Comparison of ENCODE assay signal across 1 cellular context in the genomic region with DNA sequence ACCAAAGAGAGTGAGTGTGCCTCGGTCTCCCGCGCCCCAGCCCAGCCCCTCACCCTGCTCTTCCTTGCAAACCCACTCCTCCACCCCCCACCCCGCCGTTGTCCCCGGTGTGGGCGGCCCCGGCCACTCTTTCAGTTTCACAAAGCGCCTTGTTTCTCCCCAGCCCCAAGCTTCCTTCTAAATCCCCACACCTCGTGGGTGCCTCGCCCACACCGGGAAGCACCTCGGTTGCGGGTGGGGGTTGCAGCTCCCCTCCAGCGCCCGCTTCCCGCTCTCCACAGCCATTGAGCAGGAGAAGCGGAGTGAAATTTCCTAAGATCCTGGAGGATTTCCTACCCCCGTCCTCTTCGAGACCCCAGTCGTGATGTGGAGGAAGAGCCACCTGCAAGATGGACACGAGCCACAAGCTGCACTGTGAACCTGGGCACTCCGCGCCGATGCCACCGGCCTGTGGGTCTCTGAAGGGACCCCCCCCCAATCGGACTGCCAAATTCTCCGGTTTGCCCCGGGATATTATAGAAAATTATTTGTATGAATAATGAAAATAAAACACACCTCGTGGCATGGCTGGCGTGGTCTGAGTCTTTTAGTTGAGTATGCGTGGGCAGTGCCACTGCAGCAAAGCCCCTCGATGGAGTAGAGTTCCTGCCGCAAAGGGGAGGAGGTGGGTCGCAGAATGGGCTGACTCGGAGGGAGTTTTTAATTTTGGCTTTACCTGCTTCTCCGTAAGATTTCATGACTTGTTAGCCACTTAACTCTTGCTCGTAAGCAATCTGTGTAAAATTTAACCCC.
TF ChIP-seq lines count a peak whose summit lies in the region.

No MANE protein-coding gene starts in this region.

TF ChIP-seq in K562, 482 proteins besides CTCF, POLR2A, EP300 and RAD21 (continued from another document):
- TF ChIP-seq ZNF324 (CRISPR knock-in tag; IDR thresholded peaks at IDR 0.05) (no peak), ZBED1 (IDR thresholded peaks at IDR 0.05) (no peak), DMBX1 (CRISPR knock-in tag; IDR thresholded peaks at IDR 0.05; ENCODE audit: borderline replicate concordance) (no peak), ZNF830 (CRISPR knock-in tag; IDR thresholded peaks at IDR 0.05) (no peak), PHF20 (IDR thresholded peaks at IDR 0.05; ENCODE audit: partially characterized antibody) (no peak), HOXB6 (CRISPR knock-in tag; IDR thresholded peaks at IDR 0.05; ENCODE audit: borderline replicate concordance) (no peak)
- TF ChIP-seq, protein P1, sequence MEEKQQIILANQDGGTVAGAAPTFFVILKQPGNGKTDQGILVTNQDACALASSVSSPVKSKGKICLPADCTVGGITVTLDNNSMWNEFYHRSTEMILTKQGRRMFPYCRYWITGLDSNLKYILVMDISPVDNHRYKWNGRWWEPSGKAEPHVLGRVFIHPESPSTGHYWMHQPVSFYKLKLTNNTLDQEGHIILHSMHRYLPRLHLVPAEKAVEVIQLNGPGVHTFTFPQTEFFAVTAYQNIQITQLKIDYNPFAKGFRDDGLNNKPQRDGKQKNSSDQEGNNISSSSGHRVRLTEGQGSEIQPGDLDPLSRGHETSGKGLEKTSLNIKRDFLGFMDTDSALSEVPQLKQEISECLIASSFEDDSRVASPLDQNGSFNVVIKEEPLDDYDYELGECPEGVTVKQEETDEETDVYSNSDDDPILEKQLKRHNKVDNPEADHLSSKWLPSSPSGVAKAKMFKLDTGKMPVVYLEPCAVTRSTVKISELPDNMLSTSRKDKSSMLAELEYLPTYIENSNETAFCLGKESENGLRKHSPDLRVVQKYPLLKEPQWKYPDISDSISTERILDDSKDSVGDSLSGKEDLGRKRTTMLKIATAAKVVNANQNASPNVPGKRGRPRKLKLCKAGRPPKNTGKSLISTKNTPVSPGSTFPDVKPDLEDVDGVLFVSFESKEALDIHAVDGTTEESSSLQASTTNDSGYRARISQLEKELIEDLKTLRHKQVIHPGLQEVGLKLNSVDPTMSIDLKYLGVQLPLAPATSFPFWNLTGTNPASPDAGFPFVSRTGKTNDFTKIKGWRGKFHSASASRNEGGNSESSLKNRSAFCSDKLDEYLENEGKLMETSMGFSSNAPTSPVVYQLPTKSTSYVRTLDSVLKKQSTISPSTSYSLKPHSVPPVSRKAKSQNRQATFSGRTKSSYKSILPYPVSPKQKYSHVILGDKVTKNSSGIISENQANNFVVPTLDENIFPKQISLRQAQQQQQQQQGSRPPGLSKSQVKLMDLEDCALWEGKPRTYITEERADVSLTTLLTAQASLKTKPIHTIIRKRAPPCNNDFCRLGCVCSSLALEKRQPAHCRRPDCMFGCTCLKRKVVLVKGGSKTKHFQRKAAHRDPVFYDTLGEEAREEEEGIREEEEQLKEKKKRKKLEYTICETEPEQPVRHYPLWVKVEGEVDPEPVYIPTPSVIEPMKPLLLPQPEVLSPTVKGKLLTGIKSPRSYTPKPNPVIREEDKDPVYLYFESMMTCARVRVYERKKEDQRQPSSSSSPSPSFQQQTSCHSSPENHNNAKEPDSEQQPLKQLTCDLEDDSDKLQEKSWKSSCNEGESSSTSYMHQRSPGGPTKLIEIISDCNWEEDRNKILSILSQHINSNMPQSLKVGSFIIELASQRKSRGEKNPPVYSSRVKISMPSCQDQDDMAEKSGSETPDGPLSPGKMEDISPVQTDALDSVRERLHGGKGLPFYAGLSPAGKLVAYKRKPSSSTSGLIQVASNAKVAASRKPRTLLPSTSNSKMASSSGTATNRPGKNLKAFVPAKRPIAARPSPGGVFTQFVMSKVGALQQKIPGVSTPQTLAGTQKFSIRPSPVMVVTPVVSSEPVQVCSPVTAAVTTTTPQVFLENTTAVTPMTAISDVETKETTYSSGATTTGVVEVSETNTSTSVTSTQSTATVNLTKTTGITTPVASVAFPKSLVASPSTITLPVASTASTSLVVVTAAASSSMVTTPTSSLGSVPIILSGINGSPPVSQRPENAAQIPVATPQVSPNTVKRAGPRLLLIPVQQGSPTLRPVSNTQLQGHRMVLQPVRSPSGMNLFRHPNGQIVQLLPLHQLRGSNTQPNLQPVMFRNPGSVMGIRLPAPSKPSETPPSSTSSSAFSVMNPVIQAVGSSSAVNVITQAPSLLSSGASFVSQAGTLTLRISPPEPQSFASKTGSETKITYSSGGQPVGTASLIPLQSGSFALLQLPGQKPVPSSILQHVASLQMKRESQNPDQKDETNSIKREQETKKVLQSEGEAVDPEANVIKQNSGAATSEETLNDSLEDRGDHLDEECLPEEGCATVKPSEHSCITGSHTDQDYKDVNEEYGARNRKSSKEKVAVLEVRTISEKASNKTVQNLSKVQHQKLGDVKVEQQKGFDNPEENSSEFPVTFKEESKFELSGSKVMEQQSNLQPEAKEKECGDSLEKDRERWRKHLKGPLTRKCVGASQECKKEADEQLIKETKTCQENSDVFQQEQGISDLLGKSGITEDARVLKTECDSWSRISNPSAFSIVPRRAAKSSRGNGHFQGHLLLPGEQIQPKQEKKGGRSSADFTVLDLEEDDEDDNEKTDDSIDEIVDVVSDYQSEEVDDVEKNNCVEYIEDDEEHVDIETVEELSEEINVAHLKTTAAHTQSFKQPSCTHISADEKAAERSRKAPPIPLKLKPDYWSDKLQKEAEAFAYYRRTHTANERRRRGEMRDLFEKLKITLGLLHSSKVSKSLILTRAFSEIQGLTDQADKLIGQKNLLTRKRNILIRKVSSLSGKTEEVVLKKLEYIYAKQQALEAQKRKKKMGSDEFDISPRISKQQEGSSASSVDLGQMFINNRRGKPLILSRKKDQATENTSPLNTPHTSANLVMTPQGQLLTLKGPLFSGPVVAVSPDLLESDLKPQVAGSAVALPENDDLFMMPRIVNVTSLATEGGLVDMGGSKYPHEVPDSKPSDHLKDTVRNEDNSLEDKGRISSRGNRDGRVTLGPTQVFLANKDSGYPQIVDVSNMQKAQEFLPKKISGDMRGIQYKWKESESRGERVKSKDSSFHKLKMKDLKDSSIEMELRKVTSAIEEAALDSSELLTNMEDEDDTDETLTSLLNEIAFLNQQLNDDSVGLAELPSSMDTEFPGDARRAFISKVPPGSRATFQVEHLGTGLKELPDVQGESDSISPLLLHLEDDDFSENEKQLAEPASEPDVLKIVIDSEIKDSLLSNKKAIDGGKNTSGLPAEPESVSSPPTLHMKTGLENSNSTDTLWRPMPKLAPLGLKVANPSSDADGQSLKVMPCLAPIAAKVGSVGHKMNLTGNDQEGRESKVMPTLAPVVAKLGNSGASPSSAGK (IDR thresholded peaks at IDR 0.05), result peak; percentile 36
- TF ChIP-seq, protein P2, sequence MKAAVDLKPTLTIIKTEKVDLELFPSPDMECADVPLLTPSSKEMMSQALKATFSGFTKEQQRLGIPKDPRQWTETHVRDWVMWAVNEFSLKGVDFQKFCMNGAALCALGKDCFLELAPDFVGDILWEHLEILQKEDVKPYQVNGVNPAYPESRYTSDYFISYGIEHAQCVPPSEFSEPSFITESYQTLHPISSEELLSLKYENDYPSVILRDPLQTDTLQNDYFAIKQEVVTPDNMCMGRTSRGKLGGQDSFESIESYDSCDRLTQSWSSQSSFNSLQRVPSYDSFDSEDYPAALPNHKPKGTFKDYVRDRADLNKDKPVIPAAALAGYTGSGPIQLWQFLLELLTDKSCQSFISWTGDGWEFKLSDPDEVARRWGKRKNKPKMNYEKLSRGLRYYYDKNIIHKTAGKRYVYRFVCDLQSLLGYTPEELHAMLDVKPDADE (conservative IDR thresholded peaks at IDR 0.05; ENCODE audit: control insufficient read depth, low read depth, low read length), result no peak
